ENCODE assay signal across 8 cellular contexts in genomic region chr3:22887664-22888291, GRCh38.
DNase-seq lines count a peak whose midpoint lies in the region; ATAC-seq and TF ChIP-seq lines count a peak whose summit lies in the region.

No MANE protein-coding gene starts in this region.

- no peak overlapping the region for H3K4me2 ChIP-seq in SU-DHL-6 (ENCODE audit: low read depth, low read length, poor library complexity, severe bottlenecking)

- H3K27me3 Mint-ChIP-seq in stimulated activated naive CD8-positive, alpha-beta T cell treated with anti-CD3 and anti-CD28 coated beads, Interleukin-15, amount 100 ng/mL, for 72 hours = no peaks in the 10 kb centered on the region

- peak; percentile 66 for ATAC-seq in HG03175 (IDR thresholded peaks at IDR 0.05; ENCODE audit: unreplicated experiment)
- no peak for ATAC-seq in stimulated activated naive CD8-positive, alpha-beta T cell treated with anti-CD3 and anti-CD28 coated beads, Interleukin-15, amount 100 ng/mL, for 72 hours

- H3K4me3 ChIP-seq in SU-DHL-6 (ENCODE audit: insufficient read depth, low read length, poor library complexity, severe bottlenecking) (no peak overlapping the region), esophagus squamous epithelium (no peak overlapping the region)

- H3K36me3 ChIP-seq in SU-DHL-6 (ENCODE audit: low read length) (no peaks in the 10 kb centered on the region), esophagus squamous epithelium (no peaks in the 10 kb centered on the region)

- H3K79me2 ChIP-seq in SU-DHL-6 (ENCODE audit: insufficient read depth, low read length) = no peaks in the 10 kb centered on the region

- H2AFZ ChIP-seq in SU-DHL-6 (ENCODE audit: low read depth, low read length, severe bottlenecking) = no peak overlapping the region

- no peak overlapping the region for H3K27ac Mint-ChIP-seq in stimulated activated naive CD8-positive, alpha-beta T cell treated with anti-CD3 and anti-CD28 coated beads, Interleukin-15, amount 100 ng/mL, for 72 hours

- H3K27ac ChIP-seq in SU-DHL-6 (ENCODE audit: low read depth, low read length) = no peak overlapping the region
- no peak overlapping the region for H3K27ac ChIP-seq in esophagus squamous epithelium

- H3K4me1 Mint-ChIP-seq in stimulated activated naive CD8-positive, alpha-beta T cell treated with anti-CD3 and anti-CD28 coated beads, Interleukin-15, amount 100 ng/mL, for 72 hours = no peaks in the 10 kb centered on the region

- H3F3A ChIP-seq in SU-DHL-6 (ENCODE audit: insufficient read depth) = no peaks in the 10 kb centered on the region

- TF ChIP-seq CTCF in SU-DHL-6 (IDR thresholded peaks at IDR 0.05; ENCODE audit: insufficient read depth, low read length, poor library complexity, severe bottlenecking) (peak; percentile 45), esophagus squamous epithelium (IDR thresholded peaks at IDR 0.05) (peak in 3 of 6 experiments; percentile 5 to 51 (median 35))

- DNase-seq in DMS 273 (lab: John Stamatoyannopoulos, UW; ENCODE audit: unreplicated experiment) (peak; percentile 57), DMS 273 treated with DMSO at 0.1 percent for 48 hours (lab: John Stamatoyannopoulos, UW) (no peak), iris pigment epithelial cell (ENCODE audit: low read depth) (peak; percentile 58), esophagus squamous epithelium (lab: John Stamatoyannopoulos, UW) (no peak), NCI-H524 treated with DMSO at 0.1 percent for 48 hours (lab: John Stamatoyannopoulos, UW) (no peak)
- no peak for DNase-seq in stimulated activated naive CD8-positive, alpha-beta T cell treated with anti-CD3 and anti-CD28 coated beads, Interleukin-15, amount 100 ng/mL, for 72 hours

- H4K20me1 ChIP-seq in SU-DHL-6 (ENCODE audit: low read depth, low read length) = no peaks in the 10 kb centered on the region

- WGBS in esophagus squamous epithelium, 2 donors = 29 to 41% methylated on average over 2 of the region's 2 CpGs

- H3K9me3 ChIP-seq in SU-DHL-6 (ENCODE audit: insufficient read depth, low read length) (no peaks in the 10 kb centered on the region), esophagus squamous epithelium (no peaks in the 10 kb centered on the region)

- H3K9ac ChIP-seq in SU-DHL-6 (ENCODE audit: low read length) = no peak overlapping the region

- H3K9me3 Mint-ChIP-seq in stimulated activated naive CD8-positive, alpha-beta T cell treated with anti-CD3 and anti-CD28 coated beads, Interleukin-15, amount 100 ng/mL, for 72 hours = peaks cover 5 to 6% of the 10 kb centered on the region in 2 donors

- intact Hi-C loops in esophagus squamous epithelium (cut with DNase I) = no loop called here

- H3K9me2 ChIP-seq in SU-DHL-6 (replicated peaks; ENCODE audit: insufficient read depth, low read length) = no peaks in the 10 kb centered on the region

- H3K4me1 ChIP-seq in esophagus squamous epithelium = no peaks in the 10 kb centered on the region

- no peak overlapping the region for H3K4me3 Mint-ChIP-seq in stimulated activated naive CD8-positive, alpha-beta T cell treated with anti-CD3 and anti-CD28 coated beads, Interleukin-15, amount 100 ng/mL, for 72 hours

- H3K27me3 ChIP-seq in SU-DHL-6 (ENCODE audit: low read length) = no peaks in the 10 kb centered on the region
- H3K27me3 ChIP-seq in esophagus squamous epithelium = no peaks in the 10 kb centered on the region

- no peak for TF ChIP-seq POLR2A in esophagus squamous epithelium (IDR thresholded peaks at IDR 0.05)

Comparison
In these comparisons a context has a peak if more than half of its experiments do, and no peak if none do; other contexts are left out.
1. DNase-seq: peak in DMS 273 (single experiment) and iris pigment epithelial cell (single experiment); none in DMS 273 treated with DMSO at 0.1 percent for 48 hours (single experiment), esophagus squamous epithelium (single experiment), stimulated activated naive CD8-positive, alpha-beta T cell treated with anti-CD3 and anti-CD28 coated beads, Interleukin-15, amount 100 ng/mL, for 72 hours (0 of 2) and NCI-H524 treated with DMSO at 0.1 percent for 48 hours (single experiment).